1 cellular context compared by ENCODE assay signal in the genomic region with DNA sequence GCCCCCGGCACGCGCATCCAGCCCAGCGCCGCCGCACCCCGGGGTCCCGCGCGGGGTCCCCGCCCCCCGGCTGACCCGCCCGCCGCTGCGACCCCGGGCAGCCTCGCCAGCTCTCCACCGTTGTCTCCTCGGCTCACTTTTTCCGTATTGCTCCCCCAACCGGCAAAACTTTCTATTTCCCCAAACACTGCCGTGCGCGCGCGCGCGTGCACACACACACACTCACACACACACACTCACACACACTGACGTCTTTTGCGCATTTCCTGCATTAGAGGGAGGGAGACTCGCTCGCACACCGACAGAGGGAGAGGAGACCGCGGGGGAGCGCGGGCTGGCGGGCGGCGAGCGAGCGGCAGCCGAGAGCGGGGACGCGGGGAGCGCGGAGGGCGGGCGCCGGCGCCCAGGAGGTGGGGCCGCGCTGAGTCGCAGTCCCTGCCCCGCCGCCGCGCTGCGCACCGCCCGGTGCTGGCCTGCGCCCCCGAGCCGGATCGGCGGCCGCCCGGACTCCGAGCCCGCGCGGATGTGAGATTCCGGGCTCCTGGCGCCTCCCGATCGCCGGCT.
TF ChIP-seq lines count a peak whose summit lies in the region.

No MANE protein-coding gene starts in this region.

TF ChIP-seq in HepG2, 621 proteins besides CTCF, POLR2A, EP300 and RAD21 (continued from another document and continues in another):
- TF ChIP-seq, protein P1, sequence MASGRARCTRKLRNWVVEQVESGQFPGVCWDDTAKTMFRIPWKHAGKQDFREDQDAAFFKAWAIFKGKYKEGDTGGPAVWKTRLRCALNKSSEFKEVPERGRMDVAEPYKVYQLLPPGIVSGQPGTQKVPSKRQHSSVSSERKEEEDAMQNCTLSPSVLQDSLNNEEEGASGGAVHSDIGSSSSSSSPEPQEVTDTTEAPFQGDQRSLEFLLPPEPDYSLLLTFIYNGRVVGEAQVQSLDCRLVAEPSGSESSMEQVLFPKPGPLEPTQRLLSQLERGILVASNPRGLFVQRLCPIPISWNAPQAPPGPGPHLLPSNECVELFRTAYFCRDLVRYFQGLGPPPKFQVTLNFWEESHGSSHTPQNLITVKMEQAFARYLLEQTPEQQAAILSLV (CRISPR knock-in tag; IDR thresholded peaks at IDR 0.05; ENCODE audit: borderline replicate concordance) = no peak
- TF ChIP-seq MIXL1 (CRISPR knock-in tag; IDR thresholded peaks at IDR 0.05) (no peak), SATB2 (CRISPR knock-in tag; IDR thresholded peaks at IDR 0.05) (no peak), ZNF75D (CRISPR knock-in tag; IDR thresholded peaks at IDR 0.05; ENCODE audit: borderline replicate concordance) (no peak), ZNF530 (CRISPR knock-in tag; IDR thresholded peaks at IDR 0.05; ENCODE audit: low read depth) (no peak), SNAPC2 (CRISPR knock-in tag; IDR thresholded peaks at IDR 0.05) (0 out of 2 replicates have a peak, but pooled peaks have one; percentile 44), ZNF773 (CRISPR knock-in tag; IDR thresholded peaks at IDR 0.05; ENCODE audit: borderline replicate concordance) (no peak; the same call in 1 of the 2 replicates), PITX1 (CRISPR knock-in tag; IDR thresholded peaks at IDR 0.05) (peak; percentile 59; the same call in 1 of the 2 replicates), ZNF446 (CRISPR knock-in tag; IDR thresholded peaks at IDR 0.05) (peak; percentile 55; the same call in 1 of the 2 replicates), ZNF879 (CRISPR knock-in tag; IDR thresholded peaks at IDR 0.05) (no peak), ZNF224 (CRISPR knock-in tag; IDR thresholded peaks at IDR 0.05) (no peak), ASH2L (IDR thresholded peaks at IDR 0.05; ENCODE audit: insufficient read length, low read depth, low read length) (peak; percentile 56), ZMYM2 (CRISPR knock-in tag; IDR thresholded peaks at IDR 0.05) (no peak), ZNF883 (CRISPR knock-in tag; IDR thresholded peaks at IDR 0.05; ENCODE audit: not compliant biosample characterization) (no peak), ZFY (CRISPR knock-in tag; IDR thresholded peaks at IDR 0.05) (peak; percentile 63), HNRNPH1 (optimal IDR thresholded peaks at IDR 0.05; ENCODE audit: low read depth, low read length) (no peak), ZSCAN22 (CRISPR knock-in tag; IDR thresholded peaks at IDR 0.05) (no peak), TCF7 (IDR thresholded peaks at IDR 0.05; ENCODE audit: low read depth) (no peak), NAIF1 (CRISPR knock-in tag; IDR thresholded peaks at IDR 0.05; ENCODE audit: borderline replicate concordance) (peak; percentile 68; the same call in 1 of the 2 replicates), ZNF572 (CRISPR knock-in tag; IDR thresholded peaks at IDR 0.05) (no peak), ZSCAN9 (CRISPR knock-in tag; IDR thresholded peaks at IDR 0.05; ENCODE audit: borderline replicate concordance) (peak; percentile 23; the same call in 1 of the 2 replicates), ZFP36L2 (CRISPR knock-in tag; IDR thresholded peaks at IDR 0.05) (no peak), EHMT2 (IDR thresholded peaks at IDR 0.05; ENCODE audit: borderline replicate concordance, low read depth, low read length) (no peak), ZNF232 (CRISPR knock-in tag; IDR thresholded peaks at IDR 0.05; ENCODE audit: borderline replicate concordance) (no peak; the same call in 1 of the 2 replicates), CCDC6 (CRISPR knock-in tag; IDR thresholded peaks at IDR 0.05) (peak; percentile 83), ZNF713 (CRISPR knock-in tag; IDR thresholded peaks at IDR 0.05) (no peak), HIVEP1 (CRISPR knock-in tag; IDR thresholded peaks at IDR 0.05) (peak; percentile 11; the same call in 1 of the 2 replicates), ZNF235 (CRISPR knock-in tag; IDR thresholded peaks at IDR 0.05; ENCODE audit: borderline replicate concordance) (no peak), HHEX (CRISPR knock-in tag; IDR thresholded peaks at IDR 0.05) (no peak), ZNF484 (CRISPR knock-in tag; IDR thresholded peaks at IDR 0.05; ENCODE audit: borderline replicate concordance, low read depth) (no peak), ZNF644 (CRISPR knock-in tag; IDR thresholded peaks at IDR 0.05; ENCODE audit: low read depth) (no peak), CEBPG (CRISPR knock-in tag; IDR thresholded peaks at IDR 0.05) (peak; percentile 48), ZNF12 (CRISPR knock-in tag; IDR thresholded peaks at IDR 0.05) (0 out of 2 replicates have a peak, but pooled peaks have one; percentile 38), ZFP36 (IDR thresholded peaks at IDR 0.05; ENCODE audit: borderline replicate concordance, low read depth, low read length, partially characterized antibody) (no peak), ZNF335 (CRISPR knock-in tag; IDR thresholded peaks at IDR 0.05) (no peak), BORCS8-MEF2B (CRISPR knock-in tag; IDR thresholded peaks at IDR 0.05) (peak; percentile 92), ZNF616 (CRISPR knock-in tag; IDR thresholded peaks at IDR 0.05; ENCODE audit: low read depth) (0 out of 2 replicates have a peak, but pooled peaks have one; percentile 59), ZNF260 (CRISPR knock-in tag; IDR thresholded peaks at IDR 0.05; ENCODE audit: borderline replicate concordance, low read depth) (no peak), GATAD1 (CRISPR knock-in tag; IDR thresholded peaks at IDR 0.05) (peak; percentile 62; the same call in 1 of the 2 replicates), ATF7-NPFF (CRISPR knock-in tag; IDR thresholded peaks at IDR 0.05; ENCODE audit: low read depth) (peak; percentile 87), SIN3B (IDR thresholded peaks at IDR 0.05; ENCODE audit: low read length) (no peak)
- TF ChIP-seq, protein P2, sequence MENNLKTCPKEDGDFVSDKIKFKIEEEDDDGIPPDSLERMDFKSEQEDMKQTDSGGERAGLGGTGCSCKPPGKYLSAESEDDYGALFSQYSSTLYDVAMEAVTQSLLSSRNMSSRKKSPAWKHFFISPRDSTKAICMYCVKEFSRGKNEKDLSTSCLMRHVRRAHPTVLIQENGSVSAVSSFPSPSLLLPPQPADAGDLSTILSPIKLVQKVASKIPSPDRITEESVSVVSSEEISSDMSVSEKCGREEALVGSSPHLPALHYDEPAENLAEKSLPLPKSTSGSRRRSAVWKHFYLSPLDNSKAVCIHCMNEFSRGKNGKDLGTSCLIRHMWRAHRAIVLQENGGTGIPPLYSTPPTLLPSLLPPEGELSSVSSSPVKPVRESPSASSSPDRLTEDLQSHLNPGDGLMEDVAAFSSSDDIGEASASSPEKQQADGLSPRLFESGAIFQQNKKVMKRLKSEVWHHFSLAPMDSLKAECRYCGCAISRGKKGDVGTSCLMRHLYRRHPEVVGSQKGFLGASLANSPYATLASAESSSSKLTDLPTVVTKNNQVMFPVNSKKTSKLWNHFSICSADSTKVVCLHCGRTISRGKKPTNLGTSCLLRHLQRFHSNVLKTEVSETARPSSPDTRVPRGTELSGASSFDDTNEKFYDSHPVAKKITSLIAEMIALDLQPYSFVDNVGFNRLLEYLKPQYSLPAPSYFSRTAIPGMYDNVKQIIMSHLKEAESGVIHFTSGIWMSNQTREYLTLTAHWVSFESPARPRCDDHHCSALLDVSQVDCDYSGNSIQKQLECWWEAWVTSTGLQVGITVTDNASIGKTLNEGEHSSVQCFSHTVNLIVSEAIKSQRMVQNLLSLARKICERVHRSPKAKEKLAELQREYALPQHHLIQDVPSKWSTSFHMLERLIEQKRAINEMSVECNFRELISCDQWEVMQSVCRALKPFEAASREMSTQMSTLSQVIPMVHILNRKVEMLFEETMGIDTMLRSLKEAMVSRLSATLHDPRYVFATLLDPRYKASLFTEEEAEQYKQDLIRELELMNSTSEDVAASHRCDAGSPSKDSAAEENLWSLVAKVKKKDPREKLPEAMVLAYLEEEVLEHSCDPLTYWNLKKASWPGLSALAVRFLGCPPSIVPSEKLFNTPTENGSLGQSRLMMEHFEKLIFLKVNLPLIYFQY (CRISPR knock-in tag; IDR thresholded peaks at IDR 0.05; ENCODE audit: borderline replicate concordance) = peak; percentile 53; the same call in 1 of the 2 replicates
- TF ChIP-seq, protein P3, sequence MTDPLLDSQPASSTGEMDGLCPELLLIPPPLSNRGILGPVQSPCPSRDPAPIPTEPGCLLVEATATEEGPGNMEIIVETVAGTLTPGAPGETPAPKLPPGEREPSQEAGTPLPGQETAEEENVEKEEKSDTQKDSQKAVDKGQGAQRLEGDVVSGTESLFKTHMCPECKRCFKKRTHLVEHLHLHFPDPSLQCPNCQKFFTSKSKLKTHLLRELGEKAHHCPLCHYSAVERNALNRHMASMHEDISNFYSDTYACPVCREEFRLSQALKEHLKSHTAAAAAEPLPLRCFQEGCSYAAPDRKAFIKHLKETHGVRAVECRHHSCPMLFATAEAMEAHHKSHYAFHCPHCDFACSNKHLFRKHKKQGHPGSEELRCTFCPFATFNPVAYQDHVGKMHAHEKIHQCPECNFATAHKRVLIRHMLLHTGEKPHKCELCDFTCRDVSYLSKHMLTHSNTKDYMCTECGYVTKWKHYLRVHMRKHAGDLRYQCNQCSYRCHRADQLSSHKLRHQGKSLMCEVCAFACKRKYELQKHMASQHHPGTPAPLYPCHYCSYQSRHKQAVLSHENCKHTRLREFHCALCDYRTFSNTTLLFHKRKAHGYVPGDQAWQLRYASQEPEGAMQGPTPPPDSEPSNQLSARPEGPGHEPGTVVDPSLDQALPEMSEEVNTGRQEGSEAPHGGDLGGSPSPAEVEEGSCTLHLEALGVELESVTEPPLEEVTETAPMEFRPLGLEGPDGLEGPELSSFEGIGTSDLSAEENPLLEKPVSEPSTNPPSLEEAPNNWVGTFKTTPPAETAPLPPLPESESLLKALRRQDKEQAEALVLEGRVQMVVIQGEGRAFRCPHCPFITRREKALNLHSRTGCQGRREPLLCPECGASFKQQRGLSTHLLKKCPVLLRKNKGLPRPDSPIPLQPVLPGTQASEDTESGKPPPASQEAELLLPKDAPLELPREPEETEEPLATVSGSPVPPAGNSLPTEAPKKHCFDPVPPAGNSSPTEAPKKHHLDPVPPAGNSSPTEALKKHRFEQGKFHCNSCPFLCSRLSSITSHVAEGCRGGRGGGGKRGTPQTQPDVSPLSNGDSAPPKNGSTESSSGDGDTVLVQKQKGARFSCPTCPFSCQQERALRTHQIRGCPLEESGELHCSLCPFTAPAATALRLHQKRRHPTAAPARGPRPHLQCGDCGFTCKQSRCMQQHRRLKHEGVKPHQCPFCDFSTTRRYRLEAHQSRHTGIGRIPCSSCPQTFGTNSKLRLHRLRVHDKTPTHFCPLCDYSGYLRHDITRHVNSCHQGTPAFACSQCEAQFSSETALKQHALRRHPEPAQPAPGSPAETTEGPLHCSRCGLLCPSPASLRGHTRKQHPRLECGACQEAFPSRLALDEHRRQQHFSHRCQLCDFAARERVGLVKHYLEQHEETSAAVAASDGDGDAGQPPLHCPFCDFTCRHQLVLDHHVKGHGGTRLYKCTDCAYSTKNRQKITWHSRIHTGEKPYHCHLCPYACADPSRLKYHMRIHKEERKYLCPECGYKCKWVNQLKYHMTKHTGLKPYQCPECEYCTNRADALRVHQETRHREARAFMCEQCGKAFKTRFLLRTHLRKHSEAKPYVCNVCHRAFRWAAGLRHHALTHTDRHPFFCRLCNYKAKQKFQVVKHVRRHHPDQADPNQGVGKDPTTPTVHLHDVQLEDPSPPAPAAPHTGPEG (CRISPR knock-in tag; IDR thresholded peaks at IDR 0.05) = peak; percentile 78
- TF ChIP-seq, protein P4, sequence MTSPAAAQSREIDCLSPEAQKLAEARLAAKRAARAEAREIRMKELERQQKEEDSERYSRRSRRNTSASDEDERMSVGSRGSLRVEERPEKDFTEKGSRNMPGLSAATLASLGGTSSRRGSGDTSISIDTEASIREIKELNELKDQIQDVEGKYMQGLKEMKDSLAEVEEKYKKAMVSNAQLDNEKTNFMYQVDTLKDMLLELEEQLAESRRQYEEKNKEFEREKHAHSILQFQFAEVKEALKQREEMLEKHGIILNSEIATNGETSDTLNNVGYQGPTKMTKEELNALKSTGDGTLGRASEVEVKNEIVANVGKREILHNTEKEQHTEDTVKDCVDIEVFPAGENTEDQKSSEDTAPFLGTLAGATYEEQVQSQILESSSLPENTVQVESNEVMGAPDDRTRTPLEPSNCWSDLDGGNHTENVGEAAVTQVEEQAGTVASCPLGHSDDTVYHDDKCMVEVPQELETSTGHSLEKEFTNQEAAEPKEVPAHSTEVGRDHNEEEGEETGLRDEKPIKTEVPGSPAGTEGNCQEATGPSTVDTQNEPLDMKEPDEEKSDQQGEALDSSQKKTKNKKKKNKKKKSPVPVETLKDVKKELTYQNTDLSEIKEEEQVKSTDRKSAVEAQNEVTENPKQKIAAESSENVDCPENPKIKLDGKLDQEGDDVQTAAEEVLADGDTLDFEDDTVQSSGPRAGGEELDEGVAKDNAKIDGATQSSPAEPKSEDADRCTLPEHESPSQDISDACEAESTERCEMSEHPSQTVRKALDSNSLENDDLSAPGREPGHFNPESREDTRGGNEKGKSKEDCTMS (CRISPR knock-in tag; conservative IDR thresholded peaks at IDR 0.05) = no peak
- TF ChIP-seq, protein P5, sequence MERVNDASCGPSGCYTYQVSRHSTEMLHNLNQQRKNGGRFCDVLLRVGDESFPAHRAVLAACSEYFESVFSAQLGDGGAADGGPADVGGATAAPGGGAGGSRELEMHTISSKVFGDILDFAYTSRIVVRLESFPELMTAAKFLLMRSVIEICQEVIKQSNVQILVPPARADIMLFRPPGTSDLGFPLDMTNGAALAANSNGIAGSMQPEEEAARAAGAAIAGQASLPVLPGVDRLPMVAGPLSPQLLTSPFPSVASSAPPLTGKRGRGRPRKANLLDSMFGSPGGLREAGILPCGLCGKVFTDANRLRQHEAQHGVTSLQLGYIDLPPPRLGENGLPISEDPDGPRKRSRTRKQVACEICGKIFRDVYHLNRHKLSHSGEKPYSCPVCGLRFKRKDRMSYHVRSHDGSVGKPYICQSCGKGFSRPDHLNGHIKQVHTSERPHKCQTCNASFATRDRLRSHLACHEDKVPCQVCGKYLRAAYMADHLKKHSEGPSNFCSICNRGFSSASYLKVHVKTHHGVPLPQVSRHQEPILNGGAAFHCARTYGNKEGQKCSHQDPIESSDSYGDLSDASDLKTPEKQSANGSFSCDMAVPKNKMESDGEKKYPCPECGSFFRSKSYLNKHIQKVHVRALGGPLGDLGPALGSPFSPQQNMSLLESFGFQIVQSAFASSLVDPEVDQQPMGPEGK (CRISPR knock-in tag; IDR thresholded peaks at IDR 0.05) = peak; percentile 80
- TF ChIP-seq, protein P6, sequence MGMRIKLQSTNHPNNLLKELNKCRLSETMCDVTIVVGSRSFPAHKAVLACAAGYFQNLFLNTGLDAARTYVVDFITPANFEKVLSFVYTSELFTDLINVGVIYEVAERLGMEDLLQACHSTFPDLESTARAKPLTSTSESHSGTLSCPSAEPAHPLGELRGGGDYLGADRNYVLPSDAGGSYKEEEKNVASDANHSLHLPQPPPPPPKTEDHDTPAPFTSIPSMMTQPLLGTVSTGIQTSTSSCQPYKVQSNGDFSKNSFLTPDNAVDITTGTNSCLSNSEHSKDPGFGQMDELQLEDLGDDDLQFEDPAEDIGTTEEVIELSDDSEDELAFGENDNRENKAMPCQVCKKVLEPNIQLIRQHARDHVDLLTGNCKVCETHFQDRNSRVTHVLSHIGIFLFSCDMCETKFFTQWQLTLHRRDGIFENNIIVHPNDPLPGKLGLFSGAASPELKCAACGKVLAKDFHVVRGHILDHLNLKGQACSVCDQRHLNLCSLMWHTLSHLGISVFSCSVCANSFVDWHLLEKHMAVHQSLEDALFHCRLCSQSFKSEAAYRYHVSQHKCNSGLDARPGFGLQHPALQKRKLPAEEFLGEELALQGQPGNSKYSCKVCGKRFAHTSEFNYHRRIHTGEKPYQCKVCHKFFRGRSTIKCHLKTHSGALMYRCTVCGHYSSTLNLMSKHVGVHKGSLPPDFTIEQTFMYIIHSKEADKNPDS (CRISPR knock-in tag; IDR thresholded peaks at IDR 0.05) = no peak
